ENCODE assay signal across 27 cellular contexts in the genomic region with DNA sequence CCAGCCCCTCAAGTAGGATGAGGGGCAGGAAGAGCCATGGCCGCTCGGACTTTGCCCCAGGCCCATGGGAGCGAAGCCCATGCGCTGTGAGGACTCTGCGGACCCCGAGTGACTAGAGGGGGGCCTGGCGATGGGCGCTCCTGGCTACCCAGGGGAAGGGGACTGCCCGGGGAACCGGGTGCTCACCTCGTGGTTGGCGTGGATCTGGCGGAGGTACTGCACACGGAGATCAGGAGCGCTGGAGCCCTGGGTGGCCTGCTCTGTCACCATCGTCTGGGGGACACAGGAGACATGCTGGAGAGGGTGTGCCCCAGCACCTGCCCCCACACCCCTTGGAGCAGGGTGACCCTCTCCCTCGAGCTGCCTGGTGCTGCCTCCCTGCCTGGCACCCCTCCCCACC. TPM values are rescaled to one million over a fixed set of nuclear protein-coding genes. Genes with fewer than 3 reads are reported as not detected.
"Had no signal": no experiment of that assay in that cellular context is flagged by ENCODE, and none has a peak within 500 bp of the region (broad histone marks: within the 10 kb centered on the region; RNA-seq: fewer than 3 reads in every experiment).

No MANE protein-coding gene starts in this region.

- H3K9me3 Mint-ChIP-seq: activated naive CD8-positive, alpha-beta T cell treated with anti-CD3 and anti-CD28 coated beads, Interleukin-2, amount 50 U/mL, for 24 hours; T-helper 1 cell treated with Interleukin-12 subunit alpha and Interleukin-12 subunit beta and Interleukin-4 antibody, amounts not matched to agents 30 μg/mL and 1 μg/mL, for 36 hours had no signal

- H3K4me1 ChIP-seq: ascending aorta had no signal

- H3K27ac ChIP-seq: ascending aorta, body of pancreas, Peyer's patch had no signal

- H3K4me1 Mint-ChIP-seq: activated naive CD8-positive, alpha-beta T cell treated with anti-CD3 and anti-CD28 coated beads, Interleukin-2, amount 50 U/mL, for 24 hours had no signal

- H3K27me3 ChIP-seq: ascending aorta, body of pancreas had no signal

- H3K9me3 ChIP-seq: ascending aorta, body of pancreas, Peyer's patch had no signal

- H3K4me3 ChIP-seq: ascending aorta, body of pancreas, Peyer's patch had no signal

- H3K4me3 Mint-ChIP-seq: activated CD8-positive, alpha-beta T cell treated with anti-CD3 and anti-CD28 coated beads, Interleukin-2, amount 10 ng/mL, durations not matched to agents 7 days and 5 days; activated naive CD8-positive, alpha-beta T cell treated with anti-CD3 and anti-CD28 coated beads, Interleukin-2, amount 50 U/mL, for 24 hours; T-helper 1 cell treated with Interleukin-12 subunit alpha and Interleukin-12 subunit beta and Interleukin-4 antibody, amounts not matched to agents 30 μg/mL and 1 μg/mL, for 36 hours had no signal

- DNase-seq: activated CD4-positive, alpha-beta T cell treated with anti-CD3 and anti-CD28 coated beads for 48 hours; activated CD4-positive, alpha-beta T cell treated with anti-CD3 and anti-CD28 coated beads, Interleukin-2, amount 50 U/mL, for 4 hours; activated CD4-positive, CD25-positive, alpha-beta regulatory T cell treated with anti-CD3 and anti-CD28 coated beads, Interleukin-2, amount 50 U/mL, for 72 hours; activated CD8-positive, alpha-beta memory T cell treated with anti-CD3 and anti-CD28 coated beads, Interleukin-2, amount 50 U/mL, for 48 hours; activated CD8-positive, alpha-beta T cell treated with anti-CD3 and anti-CD28 coated beads, Interleukin-2, amount 10 ng/mL, durations not matched to agents 7 days and 5 days; activated naive CD4-positive, alpha-beta T cell treated with anti-CD3 and anti-CD28 coated beads, Interleukin-2, amount 50 U/mL, for 16 hours; activated naive CD8-positive, alpha-beta T cell treated with anti-CD3 and anti-CD28 coated beads, Interleukin-2, amount 50 U/mL, for 24 hours; activated T-cell treated with anti-CD3 and anti-CD28 coated beads, Interleukin-2, amount 50 U/mL, for 1 hour; amniotic stem cell; KG1; MV-4-11; NCI-H1092 treated with DMSO at 0.1 percent for 48 hours; NCI-H1417 treated with DMSO at 0.1 percent for 48 hours; NCI-H1694; NCI-H2029; NCI-H2107; NCI-H2171 treated with DMSO at 0.1 percent for 48 hours; NCI-H345; NCI-H510A; NCI-H69; NK-92 treated with Interleukin-12 subunit alpha and Interleukin-12 subunit beta, amount 100 ng/mL, for 24 hours; OCI-M1; Peyer's patch; SHP77 treated with DMSO at 0.1 percent for 48 hours had no signal

- ATAC-seq: activated CD8-positive, alpha-beta T cell treated with anti-CD3 and anti-CD28 coated beads, Interleukin-2, amount 10 ng/mL, durations not matched to agents 7 days and 5 days; activated naive CD8-positive, alpha-beta T cell treated with anti-CD3 and anti-CD28 coated beads, Interleukin-2, amount 50 U/mL, for 24 hours; body of pancreas had no signal

- H3K27ac Mint-ChIP-seq: activated CD8-positive, alpha-beta T cell treated with anti-CD3 and anti-CD28 coated beads, Interleukin-2, amount 10 ng/mL, durations not matched to agents 7 days and 5 days; activated naive CD8-positive, alpha-beta T cell treated with anti-CD3 and anti-CD28 coated beads, Interleukin-2, amount 50 U/mL, for 24 hours; T-helper 1 cell treated with Interleukin-12 subunit alpha and Interleukin-12 subunit beta and Interleukin-4 antibody, amounts not matched to agents 30 μg/mL and 1 μg/mL, for 36 hours had no signal

RNA-seq across cellular contexts. Expression of a gene that starts 12.9 kb away (rescaled TPM):
- total RNA-seq: ascending aorta had no signal
